In the genomic region with DNA sequence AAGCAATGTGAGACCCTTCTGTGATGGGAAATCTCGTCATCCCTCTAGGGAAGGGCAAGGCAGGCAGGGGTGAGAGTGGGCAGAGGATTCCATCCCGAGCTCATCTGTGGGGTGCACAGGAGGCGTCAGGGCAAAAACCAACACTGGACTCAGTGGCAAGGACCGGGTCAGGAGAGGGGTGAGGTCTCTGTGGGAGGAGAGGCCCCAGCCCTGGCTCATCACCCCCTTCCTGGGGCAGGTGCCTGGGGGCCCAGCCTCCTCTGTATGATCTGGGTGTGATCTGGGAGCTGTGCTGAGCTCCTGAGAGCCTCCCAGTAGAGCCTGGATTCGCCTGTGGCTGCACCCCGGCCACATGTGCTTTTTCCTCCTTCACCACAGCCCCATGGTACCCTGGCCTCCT, we compare ENCODE assay signal across 17 cellular contexts. TPM values are rescaled to one million over a fixed set of nuclear protein-coding genes. Genes with fewer than 3 reads are reported as not detected.
DNase-seq lines count a peak whose midpoint lies in the region; ATAC-seq and TF ChIP-seq lines count a peak whose summit lies in the region.
"Had no signal": no experiment of that assay in that cellular context is flagged by ENCODE, and none has a peak within 500 bp of the region (broad histone marks: within the 10 kb centered on the region; RNA-seq: fewer than 3 reads in every experiment).

No MANE protein-coding gene starts in this region.

- H3K4me3 Mint-ChIP-seq in neural crest cell, result no peak overlapping the region
- no peak overlapping the region for H3K4me3 Mint-ChIP-seq in type B pancreatic cell
- H3K4me3 Mint-ChIP-seq in activated CD4-positive, alpha-beta memory T cell treated with anti-CD3 and anti-CD28 coated beads, Interleukin-2, amount 10 ng/mL, durations not matched to agents 7 days and 5 days, result no peak overlapping the region
- H3K4me3 Mint-ChIP-seq: CD4-positive, alpha-beta T cell; HFFc6 had no signal

- DNase-seq in activated CD8-positive, alpha-beta memory T cell treated with anti-CD3 and anti-CD28 coated beads, Interleukin-2, amount 50 U/mL, for 48 hours, result peak; percentile 38
- DNase-seq in activated CD8-positive, alpha-beta memory T cell treated with anti-CD3 and anti-CD28 coated beads, Interleukin-2, amount 50 U/mL, for 4 hours, result no peak
- DNase-seq in ecto neural progenitor cell (ENCODE audit: low spot score), result peak; percentile 39
- DNase-seq in neural crest cell (ENCODE audit: low read depth, low spot score), result no peak
- DNase-seq in type B pancreatic cell (ENCODE audit: extremely low spot score, unreplicated experiment), result peak; percentile 44
- DNase-seq in activated CD4-positive, alpha-beta memory T cell treated with anti-CD3 and anti-CD28 coated beads, Interleukin-2, amount 10 ng/mL, durations not matched to agents 7 days and 5 days, result no peak
- DNase-seq: AML-193; C1 segment of cervical spinal cord; CD4-positive, alpha-beta T cell; DMS79; GM23248; HFFc6 had no signal

- H3K9me3 Mint-ChIP-seq in neural crest cell, result no peaks in the 10 kb centered on the region
- no peaks in the 10 kb centered on the region for H3K9me3 Mint-ChIP-seq in type B pancreatic cell
- H3K9me3 Mint-ChIP-seq in activated CD4-positive, alpha-beta memory T cell treated with anti-CD3 and anti-CD28 coated beads, Interleukin-2, amount 10 ng/mL, durations not matched to agents 7 days and 5 days, result no peaks in the 10 kb centered on the region
- H3K9me3 Mint-ChIP-seq: CD4-positive, alpha-beta T cell had no signal

- H3K27me3 Mint-ChIP-seq in neural crest cell (ENCODE audit: low read depth) (no peaks in the 10 kb centered on the region), type B pancreatic cell (no peaks in the 10 kb centered on the region)
- no peaks in the 10 kb centered on the region for H3K27me3 Mint-ChIP-seq in activated CD4-positive, alpha-beta memory T cell treated with anti-CD3 and anti-CD28 coated beads, Interleukin-2, amount 10 ng/mL, durations not matched to agents 7 days and 5 days
- H3K27me3 Mint-ChIP-seq: CD4-positive, alpha-beta T cell had no signal

- TF ChIP-seq CTCF in neural crest cell (conservative IDR thresholded peaks at IDR 0.05) (no peak), type B pancreatic cell (conservative IDR thresholded peaks at IDR 0.05) (no peak)

- CTCF ChIA-PET in activated CD4-positive, alpha-beta memory T cell treated with anti-CD3 and anti-CD28 coated beads, Interleukin-2, amount 10 ng/mL, durations not matched to agents 7 days and 5 days (lab: Charles Lee), result no interaction called here

- ATAC-seq in GM21576 (IDR thresholded peaks at IDR 0.05; ENCODE audit: unreplicated experiment) (no peak), HG03439 (IDR thresholded peaks at IDR 0.05; ENCODE audit: unreplicated experiment) (no peak)
- ATAC-seq: GM12878 had no signal

- H3K4me1 Mint-ChIP-seq in neural crest cell (no peaks in the 10 kb centered on the region), type B pancreatic cell (ENCODE audit: unreplicated experiment) (peaks cover 3% of the 10 kb centered on the region)
- H3K4me1 Mint-ChIP-seq in activated CD4-positive, alpha-beta memory T cell treated with anti-CD3 and anti-CD28 coated beads, Interleukin-2, amount 10 ng/mL, durations not matched to agents 7 days and 5 days, result no peaks in the 10 kb centered on the region

- H3K36me3 Mint-ChIP-seq in neural crest cell (ENCODE audit: low read depth) (no peaks in the 10 kb centered on the region), type B pancreatic cell (no peaks in the 10 kb centered on the region)
- no peaks in the 10 kb centered on the region for H3K36me3 Mint-ChIP-seq in activated CD4-positive, alpha-beta memory T cell treated with anti-CD3 and anti-CD28 coated beads, Interleukin-2, amount 10 ng/mL, durations not matched to agents 7 days and 5 days (ENCODE audit: low read depth)

- POLR2A ChIA-PET in activated CD4-positive, alpha-beta memory T cell treated with anti-CD3 and anti-CD28 coated beads, Interleukin-2, amount 10 ng/mL, durations not matched to agents 7 days and 5 days (lab: Charles Lee), result no interaction called here

- H3K27ac Mint-ChIP-seq in neural crest cell (ENCODE audit: unreplicated experiment) (peak overlapping the region; percentile 27), type B pancreatic cell (no peak overlapping the region)
- H3K27ac Mint-ChIP-seq in activated CD4-positive, alpha-beta memory T cell treated with anti-CD3 and anti-CD28 coated beads, Interleukin-2, amount 10 ng/mL, durations not matched to agents 7 days and 5 days, result no peak overlapping the region
- H3K27ac Mint-ChIP-seq: CD4-positive, alpha-beta T cell; HFFc6 had no signal

RNA-seq across cellular contexts. Expression of a gene that starts 0.6 kb away (rescaled TPM):
- total RNA-seq in neural crest cell, result 0.16 and 0.21 TPM in 2 replicates
- total RNA-seq in type B pancreatic cell (ENCODE audit: low replicate concordance), result not detected in 2 replicates
- not detected for total RNA-seq in activated CD4-positive, alpha-beta memory T cell treated with anti-CD3 and anti-CD28 coated beads, Interleukin-2, amount 10 ng/mL, durations not matched to agents 7 days and 5 days
- total RNA-seq: Calu3; CD4-positive, alpha-beta T cell; G401; GM12878; GM23248; HFFc6 had no signal

RNA-seq across cellular contexts. Expression of a gene that starts 34.5 kb away (rescaled TPM):
- total RNA-seq in neural crest cell (1.4 and 1.9 TPM in 2 replicates), type B pancreatic cell (ENCODE audit: low replicate concordance) (0.07 TPM in 1 of 2 replicates, not detected in the other)
- not detected for total RNA-seq in activated CD4-positive, alpha-beta memory T cell treated with anti-CD3 and anti-CD28 coated beads, Interleukin-2, amount 10 ng/mL, durations not matched to agents 7 days and 5 days
- total RNA-seq: Calu3; CD4-positive, alpha-beta T cell; G401; GM12878; GM23248; HFFc6 had no signal

Comparison
In these comparisons a context has a peak if more than half of its experiments do, and no peak if none do; other contexts are left out.
1. DNase-seq: peak in activated CD8-positive, alpha-beta memory T cell treated with anti-CD3 and anti-CD28 coated beads, Interleukin-2, amount 50 U/mL, for 48 hours (single experiment), ecto neural progenitor cell (single experiment) and type B pancreatic cell (single experiment); none in activated CD8-positive, alpha-beta memory T cell treated with anti-CD3 and anti-CD28 coated beads, Interleukin-2, amount 50 U/mL, for 4 hours (single experiment), neural crest cell (single experiment) and activated CD4-positive, alpha-beta memory T cell treated with anti-CD3 and anti-CD28 coated beads, Interleukin-2, amount 10 ng/mL, durations not matched to agents 7 days and 5 days (single experiment).